ENCODE assay signal across 21 cellular contexts in the genomic region with DNA sequence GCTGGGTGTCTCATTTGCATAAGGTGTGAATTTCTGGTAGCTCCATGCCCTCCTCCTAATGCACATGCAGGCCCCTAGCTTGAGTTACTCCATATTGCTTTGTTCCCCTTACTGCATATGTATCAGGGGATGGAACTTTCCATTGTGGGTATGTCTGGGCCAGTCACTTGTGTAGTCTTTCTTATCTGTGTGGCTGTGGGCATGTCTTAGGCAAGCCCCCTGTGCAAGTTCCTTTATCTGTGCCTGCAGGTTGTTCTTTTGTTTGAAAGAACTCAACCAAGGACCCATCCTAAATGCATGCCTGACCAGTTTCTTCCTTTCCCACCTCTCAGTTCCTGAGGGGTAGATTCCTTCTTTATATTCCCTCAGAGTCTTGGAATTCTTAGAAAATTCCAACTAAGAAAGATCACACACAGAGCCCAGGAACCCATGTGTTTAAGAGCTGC. TPM values are rescaled to one million over a fixed set of nuclear protein-coding genes. Genes with fewer than 3 reads are reported as not detected.
DNase-seq lines count a peak whose midpoint lies in the region; ATAC-seq and TF ChIP-seq lines count a peak whose summit lies in the region.
"Had no signal": no experiment of that assay in that cellular context is flagged by ENCODE, and none has a peak within 500 bp of the region (broad histone marks: within the 10 kb centered on the region; RNA-seq: fewer than 3 reads in every experiment).

No MANE protein-coding gene starts in this region.

- H3K4me3 ChIP-seq in HUES48 (ENCODE audit: low read depth, low read length): no peak overlapping the region
- no peak overlapping the region for H3K4me3 ChIP-seq in neuronal stem cell (ENCODE audit: low read length in 2 of 2)
- H3K4me3 ChIP-seq: right atrium auricular region, SJCRH30 had no signal

- POLR2A ChIA-PET in WTC11 (lab: Charles Lee): no interaction called here

- H3K9me3 ChIP-seq in HUES48 (ENCODE audit: control insufficient read depth, insufficient read depth, low read length) (0 out of 2 replicates have a peak, but pooled peaks cover 6% of the 10 kb centered on the region), neuronal stem cell (replicated peaks in 1 of 2; ENCODE audit: control insufficient read depth in 2 of 2, insufficient read depth in 1 of 2, low read depth in 1 of 2, low read length in 2 of 2) (peaks cover 2 to 5% of the 10 kb centered on the region in 2 donors)
- H3K9me3 ChIP-seq: right atrium auricular region, SJCRH30 had no signal

- CTCF ChIA-PET in WTC11 (lab: Charles Lee): no interaction called here

- TF ChIP-seq CTCF in WTC11 (IDR thresholded peaks at IDR 0.05): no peak

- H3K18ac ChIP-seq in neuronal stem cell (ENCODE audit: low read length): no peak overlapping the region

- H4K91ac ChIP-seq in neuronal stem cell (ENCODE audit: low read depth, low read length, poor library complexity): no peak overlapping the region

- H3K4ac ChIP-seq in neuronal stem cell (ENCODE audit: low read length): no peak overlapping the region

- H3K14ac ChIP-seq in neuronal stem cell (ENCODE audit: low read length): no peak overlapping the region

- H2BK15ac ChIP-seq in neuronal stem cell (ENCODE audit: low read length): no peak overlapping the region

- H3K27ac Mint-ChIP-seq in WTC11: no peak overlapping the region
- H3K27ac Mint-ChIP-seq in activated T-helper 17 cell treated with anti-CD3 and anti-CD28 coated beads, Interleukin-2, amount 50 U/mL, for 72 hours: no peak overlapping the region
- H3K27ac Mint-ChIP-seq: activated CD4-positive, alpha-beta T cell treated with anti-CD3 and anti-CD28 coated beads, Interleukin-2, amount 10 ng/mL, durations not matched to agents 7 days and 5 days; activated naive CD4-positive, alpha-beta T cell treated with anti-CD3 and anti-CD28 coated beads, Interleukin-2, amount 50 U/mL, for 24 hours; mesothelial cell of epicardium had no signal

- no peak overlapping the region for H4K8ac ChIP-seq in neuronal stem cell (ENCODE audit: low read depth, low read length)

- H2AK5ac ChIP-seq in neuronal stem cell (ENCODE audit: low read depth, low read length): no peak overlapping the region

- H3K4me2 ChIP-seq in neuronal stem cell (ENCODE audit: insufficient read depth, low read length, poor library complexity, severe bottlenecking): no peak overlapping the region

- H3K79me1 ChIP-seq in neuronal stem cell (ENCODE audit: low read depth, low read length): no peaks in the 10 kb centered on the region

- no peaks in the 10 kb centered on the region for H3K27me3 ChIP-seq in HUES48 (ENCODE audit: control insufficient read depth, insufficient read depth, low read length)
- H3K27me3 ChIP-seq in neuronal stem cell (ENCODE audit: control insufficient read depth in 3 of 3, insufficient read depth in 3 of 3, low read depth in 1 of 3, low read length in 3 of 3): no peaks in the 10 kb centered on the region
- H3K27me3 ChIP-seq: foreskin keratinocyte, right atrium auricular region, SJCRH30 had no signal

- DNase-seq in ELF-1 (ENCODE audit: low read depth, low spot score) (peak; percentile 53), WTC11 (ENCODE audit: low spot score) (no peak), neuronal stem cell (ENCODE audit: low spot score) (no peak), anterior cingulate cortex (lab: John Stamatoyannopoulos, UW) (no peak)
- DNase-seq in stimulated activated CD4-positive, alpha-beta T cell treated with anti-CD3 and anti-CD28 coated beads, Interleukin-12 subunit alpha, Interleukin-12 subunit beta, amount 100 ng/mL, for 4 hours: no peak
- DNase-seq: activated CD4-positive, alpha-beta T cell treated with anti-CD3 and anti-CD28 coated beads, Interleukin-2, amount 10 ng/mL, durations not matched to agents 7 days and 5 days; foreskin keratinocyte; hypothalamus; Karpas-422; NCI-H2171; NCI-H748 treated with DMSO at 0.1 percent for 48 hours; SJCRH30; stimulated activated naive CD4-positive, alpha-beta T cell treated with Interleukin-2 at 50 U/mL for 16 hours had no signal

- H3K9me3 Mint-ChIP-seq in WTC11: peaks cover 40% of the 10 kb centered on the region
- H3K9me3 Mint-ChIP-seq in activated T-helper 17 cell treated with anti-CD3 and anti-CD28 coated beads, Interleukin-2, amount 50 U/mL, for 72 hours: no peaks in the 10 kb centered on the region
- H3K9me3 Mint-ChIP-seq: activated naive CD4-positive, alpha-beta T cell treated with anti-CD3 and anti-CD28 coated beads, Interleukin-2, amount 50 U/mL, for 24 hours had no signal

- no peak overlapping the region for H3K9ac ChIP-seq in HUES48 (ENCODE audit: low read depth, low read length)
- H3K9ac ChIP-seq in neuronal stem cell (ENCODE audit: low read depth, low read length, poor library complexity): no peak overlapping the region

- H2BK12ac ChIP-seq in neuronal stem cell (ENCODE audit: low read length): no peak overlapping the region

- no peak overlapping the region for H2BK5ac ChIP-seq in neuronal stem cell (ENCODE audit: low read length)

- peaks cover 41% of the 10 kb centered on the region for H3K36me3 Mint-ChIP-seq in WTC11
- peaks cover 15% of the 10 kb centered on the region for H3K36me3 Mint-ChIP-seq in activated T-helper 17 cell treated with anti-CD3 and anti-CD28 coated beads, Interleukin-2, amount 50 U/mL, for 72 hours (ENCODE audit: low read depth)

- H3K4me3 Mint-ChIP-seq in WTC11: no peak overlapping the region
- H3K4me3 Mint-ChIP-seq in activated T-helper 17 cell treated with anti-CD3 and anti-CD28 coated beads, Interleukin-2, amount 50 U/mL, for 72 hours: no peak overlapping the region
- H3K4me3 Mint-ChIP-seq: activated CD4-positive, alpha-beta T cell treated with anti-CD3 and anti-CD28 coated beads, Interleukin-2, amount 10 ng/mL, durations not matched to agents 7 days and 5 days; activated naive CD4-positive, alpha-beta T cell treated with anti-CD3 and anti-CD28 coated beads, Interleukin-2, amount 50 U/mL, for 24 hours; mesothelial cell of epicardium; neural crest cell had no signal

- H3K4me1 ChIP-seq in HUES48 (ENCODE audit: control insufficient read depth, insufficient read depth, low read length) (no peaks in the 10 kb centered on the region), neuronal stem cell (ENCODE audit: control insufficient read depth in 2 of 2, insufficient read depth in 1 of 2, low read depth in 1 of 2, low read length in 2 of 2) (peaks cover 0 to 3% of the 10 kb centered on the region in 2 donors)
- H3K4me1 ChIP-seq: foreskin keratinocyte, SJCRH30 had no signal

- H3K23ac ChIP-seq in neuronal stem cell (ENCODE audit: low read depth, low read length, poor library complexity): no peak overlapping the region

- H3K36me3 ChIP-seq in HUES48 (ENCODE audit: control insufficient read depth, insufficient read depth, low read length) (no peaks in the 10 kb centered on the region), neuronal stem cell (replicated peaks in 1 of 2; ENCODE audit: control insufficient read depth in 2 of 2, insufficient read depth in 2 of 2, low read length in 2 of 2) (no peaks in the 10 kb centered on the region)
- H3K36me3 ChIP-seq: right atrium auricular region, SJCRH30 had no signal

- peaks cover 14% of the 10 kb centered on the region for H3K4me1 Mint-ChIP-seq in WTC11
- peaks cover 13% of the 10 kb centered on the region for H3K4me1 Mint-ChIP-seq in activated T-helper 17 cell treated with anti-CD3 and anti-CD28 coated beads, Interleukin-2, amount 50 U/mL, for 72 hours

- no peak overlapping the region for H2AFZ ChIP-seq in neuronal stem cell (ENCODE audit: low read length)

- H2BK120ac ChIP-seq in neuronal stem cell (ENCODE audit: low read depth, low read length): no peak overlapping the region

- ATAC-seq in WTC11: peak; percentile 38; the same call in 1 of the 2 replicates
- ATAC-seq in activated T-helper 17 cell treated with anti-CD3 and anti-CD28 coated beads, Interleukin-2, amount 50 U/mL, for 72 hours (replicated peaks): no peak
- ATAC-seq: foreskin keratinocyte had no signal

- no peaks in the 10 kb centered on the region for H3K27me3 Mint-ChIP-seq in WTC11 (ENCODE audit: low read depth)
- H3K27me3 Mint-ChIP-seq in activated T-helper 17 cell treated with anti-CD3 and anti-CD28 coated beads, Interleukin-2, amount 50 U/mL, for 72 hours: no peaks in the 10 kb centered on the region
- H3K27me3 Mint-ChIP-seq: activated CD4-positive, alpha-beta T cell treated with anti-CD3 and anti-CD28 coated beads, Interleukin-2, amount 10 ng/mL, durations not matched to agents 7 days and 5 days had no signal

- H3K27ac ChIP-seq in HUES48 (ENCODE audit: low read depth, low read length) (peak overlapping the region; percentile 38), neuronal stem cell (replicated peaks; ENCODE audit: low read length) (peak overlapping the region; percentile 64)
- H3K27ac ChIP-seq: epithelial cell of prostate, foreskin keratinocyte, right atrium auricular region, SJCRH30 had no signal

TF ChIP-seq in WTC11, 78 proteins besides CTCF, POLR2A, EP300 and RAD21 (continues in another document):
- no peak for TF ChIP-seq CBFB (CRISPR knock-in tag; IDR thresholded peaks at IDR 0.05; ENCODE audit: low read depth)
- TF ChIP-seq, protein P1, sequence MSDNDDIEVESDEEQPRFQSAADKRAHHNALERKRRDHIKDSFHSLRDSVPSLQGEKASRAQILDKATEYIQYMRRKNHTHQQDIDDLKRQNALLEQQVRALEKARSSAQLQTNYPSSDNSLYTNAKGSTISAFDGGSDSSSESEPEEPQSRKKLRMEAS (CRISPR knock-in tag; IDR thresholded peaks at IDR 0.05): no peak

RNA-seq across cellular contexts. Expression of a gene that starts 23.6 kb away (rescaled TPM):
- total RNA-seq in WTC11 (2021): 16.3 to 22.9 TPM (median 16.5 TPM) in 3 replicates
- 1.5 TPM for polyA plus RNA-seq in neuronal stem cell (2013, experiment 1 of 2)
- polyA plus RNA-seq in neuronal stem cell (2013, experiment 2 of 2): 1.7 TPM
- total RNA-seq in activated T-helper 17 cell treated with anti-CD3 and anti-CD28 coated beads, Interleukin-2, amount 50 U/mL, for 72 hours: 10 to 100 TPM; 15.7 to 18.3 TPM
- total RNA-seq: OCI-LY7 had no signal
